In genomic region chr14:75487155-75487671, GRCh38 we compare ENCODE assay signal across 1 cellular context.
TF ChIP-seq lines count a peak whose summit lies in the region.

No MANE protein-coding gene starts in this region.

TF ChIP-seq in GM12878, 131 proteins besides CTCF, POLR2A, EP300 and RAD21 (continued from another document and continues in another):
- peak; percentile 82 for TF ChIP-seq ATF2 (IDR thresholded peaks at IDR 0.05; ENCODE audit: low read length)
- no peak for TF ChIP-seq ZNF592 (IDR thresholded peaks at IDR 0.05)
- TF ChIP-seq EGR1 (IDR thresholded peaks at IDR 0.05; ENCODE audit: borderline replicate concordance in 1 of 2, low read depth in 2 of 2, low read length in 2 of 2), result peak in 1 of 2 experiments; percentile 20; a peak in 1 of 3 replicates
- 0 out of 2 replicates have a peak, but pooled peaks have one; percentile 16 for TF ChIP-seq MAX (IDR thresholded peaks at IDR 0.05; ENCODE audit: low read depth, low read length)
- no peak for TF ChIP-seq YBX1 (IDR thresholded peaks at IDR 0.05)
- no peak for TF ChIP-seq IRF5 (IDR thresholded peaks at IDR 0.05; ENCODE audit: borderline replicate concordance)
- TF ChIP-seq HDAC6 (IDR thresholded peaks at IDR 0.05; ENCODE audit: unreplicated experiment), result no peak
- TF ChIP-seq ZNF687 (IDR thresholded peaks at IDR 0.05), result peak; percentile 63
- peak; percentile 94 for TF ChIP-seq RELB (IDR thresholded peaks at IDR 0.05; ENCODE audit: low read depth)
- 0 out of 2 replicates have a peak, but pooled peaks have one; percentile 52 for TF ChIP-seq GATAD2B (conservative IDR thresholded peaks at IDR 0.05; ENCODE audit: low read depth)
- peak; percentile 8; the same call in 1 of the 2 replicates for TF ChIP-seq RAD51 (IDR thresholded peaks at IDR 0.05)
- no peak for TF ChIP-seq LARP7 (IDR thresholded peaks at IDR 0.05)
- 0 out of 2 replicates have a peak, but pooled peaks have one; percentile 20 for TF ChIP-seq TARDBP (IDR thresholded peaks at IDR 0.05; ENCODE audit: borderline replicate concordance)
- TF ChIP-seq CBX5 (IDR thresholded peaks at IDR 0.05; ENCODE audit: low read depth), result no peak
- TF ChIP-seq BRCA1 (IDR thresholded peaks at IDR 0.05; ENCODE audit: low read depth, low read length), result no peak
- TF ChIP-seq MLLT1 (IDR thresholded peaks at IDR 0.05), result peak; percentile 59
- peak; percentile 83; the same call in 1 of the 2 replicates for TF ChIP-seq ZNF217 (IDR thresholded peaks at IDR 0.05)
- TF ChIP-seq IRF4 (IDR thresholded peaks at IDR 0.05; ENCODE audit: low read depth, low read length), result peak; percentile 93
- peak; percentile 66; the same call in 1 of the 2 replicates for TF ChIP-seq ZNF384 (IDR thresholded peaks at IDR 0.05; ENCODE audit: borderline replicate concordance, low read depth, low read length)
- TF ChIP-seq IKZF1 (conservative IDR thresholded peaks at IDR 0.05), result peak; percentile 99
- TF ChIP-seq BHLHE40 (IDR thresholded peaks at IDR 0.05; ENCODE audit: borderline replicate concordance in 1 of 2, low read depth in 2 of 2, low read length in 1 of 2), result peak in 1 of 2 experiments; percentile 64; a peak in 1 of 4 replicates
- TF ChIP-seq SREBF2 (IDR thresholded peaks at IDR 0.05; ENCODE audit: low read length), result no peak
- TF ChIP-seq DPF2 (IDR thresholded peaks at IDR 0.05), result peak; percentile 99
- peak; percentile 56; the same call in 1 of the 2 replicates for TF ChIP-seq GABPA (IDR thresholded peaks at IDR 0.05; ENCODE audit: low read depth)
- TF ChIP-seq REST (IDR thresholded peaks at IDR 0.05; ENCODE audit: low read depth, low read length), result no peak
- peak; percentile 79 for TF ChIP-seq BMI1 (IDR thresholded peaks at IDR 0.05; ENCODE audit: borderline replicate concordance)
- TF ChIP-seq NFXL1 (IDR thresholded peaks at IDR 0.05; ENCODE audit: borderline replicate concordance), result no peak
- peak; percentile 89 for TF ChIP-seq NBN (IDR thresholded peaks at IDR 0.05)
- TF ChIP-seq ATF7 (IDR thresholded peaks at IDR 0.05; ENCODE audit: low read depth), result peak; percentile 87
- TF ChIP-seq SRF (IDR thresholded peaks at IDR 0.05; ENCODE audit: low read depth in 2 of 2, low read length in 2 of 2), result 0 out of 4 replicates have a peak, but pooled peaks of 1 of the 2 experiments have one; percentile 30
- TF ChIP-seq BACH1 (IDR thresholded peaks at IDR 0.05; ENCODE audit: borderline replicate concordance), result peak; percentile 69; the same call in 1 of the 2 replicates
- TF ChIP-seq CHD4 (IDR thresholded peaks at IDR 0.05), result no peak
- TF ChIP-seq MYB (IDR thresholded peaks at IDR 0.05; ENCODE audit: borderline replicate concordance, low read depth, low read length), result peak; percentile 74; the same call in 1 of the 2 replicates
- no peak for TF ChIP-seq RFX5 (IDR thresholded peaks at IDR 0.05; ENCODE audit: low read depth, low read length)
- TF ChIP-seq STAT1 (conservative IDR thresholded peaks at IDR 0.05), result no peak
- TF ChIP-seq SPI1 (IDR thresholded peaks at IDR 0.05; ENCODE audit: borderline replicate concordance, insufficient read depth, low read depth, low read length), result peak; percentile 63
- peak; percentile 90; the same call in 1 of the 2 replicates for TF ChIP-seq PAX5 (IDR thresholded peaks at IDR 0.05; ENCODE audit: borderline replicate concordance, low read depth, low read length)
- TF ChIP-seq MEF2A (IDR thresholded peaks at IDR 0.05; ENCODE audit: insufficient read depth, low read depth, low read length), result no peak
- TF ChIP-seq E2F8 (IDR thresholded peaks at IDR 0.05; ENCODE audit: low read depth, partially characterized antibody), result no peak
